In genomic region chr12:27434673-27435565, GRCh38 we compare ENCODE assay signal across 7 cellular contexts. TPM values are rescaled to one million over a fixed set of nuclear protein-coding genes. Genes with fewer than 3 reads are reported as not detected.
DNase-seq lines count a peak whose midpoint lies in the region; ATAC-seq and TF ChIP-seq lines count a peak whose summit lies in the region.

No MANE protein-coding gene starts in this region.

- H3K27me3 Mint-ChIP-seq in activated T-cell treated with anti-CD3 and anti-CD28 coated beads, Interleukin-2, amount 50 U/mL, for 72 hours (ENCODE audit: low read depth): peaks cover 13% of the 10 kb centered on the region

- H3K36me3 ChIP-seq in heart right ventricle: no peaks in the 10 kb centered on the region

- peaks cover 16% of the 10 kb centered on the region for H3K4me1 Mint-ChIP-seq in activated T-cell treated with anti-CD3 and anti-CD28 coated beads, Interleukin-2, amount 50 U/mL, for 72 hours (ENCODE audit: low read depth)
- peaks cover 17% of the 10 kb centered on the region for H3K4me1 Mint-ChIP-seq in stimulated activated effector memory CD8-positive, alpha-beta T cell treated with anti-CD3 and anti-CD28 coated beads, Interleukin-12 subunit alpha, Interleukin-12 subunit beta, amount 100 ng/mL, for 72 hours

- H3K27me3 ChIP-seq in heart right ventricle: no peaks in the 10 kb centered on the region

- no peak overlapping the region for H3K4me3 ChIP-seq in heart right ventricle

- peak; percentile 40 to 64 for ATAC-seq in activated T-cell treated with anti-CD3 and anti-CD28 coated beads, Interleukin-2, amount 50 U/mL, for 72 hours (replicated peaks in 1 of 2)
- ATAC-seq in heart right ventricle (peak in 6 of 8 donors; percentile 53 to 73 (median 62)), sciatic nerve (no peak), HG03159 (IDR thresholded peaks at IDR 0.05; ENCODE audit: unreplicated experiment) (no peak)
- ATAC-seq in stimulated activated effector memory CD8-positive, alpha-beta T cell treated with anti-CD3 and anti-CD28 coated beads, Interleukin-12 subunit alpha, Interleukin-12 subunit beta, amount 100 ng/mL, for 72 hours: peak; percentile 45

- H3K9me3 ChIP-seq in heart right ventricle: peaks cover 0 to 8% (median 0%) of the 10 kb centered on the region in 11 donors

- H3K27ac ChIP-seq in heart right ventricle: peak overlapping the region in 4 of 10 donors; percentile 18 to 32 (median 27)

- peak; percentile 93 for TF ChIP-seq RAD21 in Ishikawa (IDR thresholded peaks at IDR 0.05; ENCODE audit: low read depth)

- no peak overlapping the region for H3K27ac Mint-ChIP-seq in activated T-cell treated with anti-CD3 and anti-CD28 coated beads, Interleukin-2, amount 50 U/mL, for 72 hours
- no peak overlapping the region for H3K27ac Mint-ChIP-seq in stimulated activated effector memory CD8-positive, alpha-beta T cell treated with anti-CD3 and anti-CD28 coated beads, Interleukin-12 subunit alpha, Interleukin-12 subunit beta, amount 100 ng/mL, for 72 hours

- no peaks in the 10 kb centered on the region for H3K9me3 Mint-ChIP-seq in activated T-cell treated with anti-CD3 and anti-CD28 coated beads, Interleukin-2, amount 50 U/mL, for 72 hours
- no peaks in the 10 kb centered on the region for H3K9me3 Mint-ChIP-seq in stimulated activated effector memory CD8-positive, alpha-beta T cell treated with anti-CD3 and anti-CD28 coated beads, Interleukin-12 subunit alpha, Interleukin-12 subunit beta, amount 100 ng/mL, for 72 hours

- H3K4me1 ChIP-seq in heart right ventricle: peaks cover 0 to 21% (median 14%) of the 10 kb centered on the region in 9 donors

- TF ChIP-seq EP300 in Ishikawa (IDR thresholded peaks at IDR 0.05; ENCODE audit: borderline replicate concordance): no peak; the same call in 1 of the 2 replicates

- TF ChIP-seq CTCF in heart right ventricle (IDR thresholded peaks at IDR 0.05): peak; percentile 29 to 74 (median 63)

- DNase-seq in GDM1 (lab: John Stamatoyannopoulos, UW): peak; percentile 13
- peak in 1 of 2 donors; percentile 20 for DNase-seq in activated T-cell treated with anti-CD3 and anti-CD28 coated beads, Interleukin-2, amount 50 U/mL, for 72 hours
- DNase-seq in heart right ventricle: no peak
- no peak for DNase-seq in stimulated activated effector memory CD8-positive, alpha-beta T cell treated with anti-CD3 and anti-CD28 coated beads, Interleukin-12 subunit alpha, Interleukin-12 subunit beta, amount 100 ng/mL, for 72 hours (ENCODE audit: low spot score in 2 of 2)
- no peak for DNase-seq in sciatic nerve (ENCODE audit: low spot score)

- H3K4me3 Mint-ChIP-seq in activated T-cell treated with anti-CD3 and anti-CD28 coated beads, Interleukin-2, amount 50 U/mL, for 72 hours: no peak overlapping the region
- no peak overlapping the region for H3K4me3 Mint-ChIP-seq in stimulated activated effector memory CD8-positive, alpha-beta T cell treated with anti-CD3 and anti-CD28 coated beads, Interleukin-12 subunit alpha, Interleukin-12 subunit beta, amount 100 ng/mL, for 72 hours

- 39 to 41% methylated on average over 5 to 6 of the region's 6 CpGs for WGBS in heart right ventricle, 2 donors

- intact Hi-C loops in heart right ventricle (cut with DNase I) (loop anchor here in 8 of 10 donors (2.0 to 10.0 kb wide), 7 partner anchors 72 to 218 kb away; partner anchors contain the start of gene PPFIBP1 (in 4 of the 8)), sciatic nerve (cut with DNase I) (loop anchor here (10.0 kb wide), 1 partner anchor 220 kb away; no protein-coding TSS in a partner anchor)

- no peaks in the 10 kb centered on the region for H3K36me3 Mint-ChIP-seq in activated T-cell treated with anti-CD3 and anti-CD28 coated beads, Interleukin-2, amount 50 U/mL, for 72 hours (ENCODE audit: insufficient read depth in 2 of 2)
- H3K36me3 Mint-ChIP-seq in stimulated activated effector memory CD8-positive, alpha-beta T cell treated with anti-CD3 and anti-CD28 coated beads, Interleukin-12 subunit alpha, Interleukin-12 subunit beta, amount 100 ng/mL, for 72 hours: no peaks in the 10 kb centered on the region

TF ChIP-seq in Ishikawa, 13 proteins besides CTCF, POLR2A, EP300 and RAD21:
- TF ChIP-seq YY1 (IDR thresholded peaks at IDR 0.05; ENCODE audit: low read depth) (peak; percentile 37; the same call in 1 of the 2 replicates), TEAD4 (IDR thresholded peaks at IDR 0.05) (peak; percentile 7; the same call in 1 of the 2 replicates), USF1 (IDR thresholded peaks at IDR 0.05) (no peak)

RNA-seq across cellular contexts. Expression of gene SMCO2, which starts 11.6 kb away (rescaled TPM):
- total RNA-seq in activated T-cell treated with anti-CD3 and anti-CD28 coated beads, Interleukin-2, amount 50 U/mL, for 72 hours: under 1 TPM; 0.55 to 0.72 TPM
- total RNA-seq in heart right ventricle (1 to 10 TPM in 1 of 10 donors, under 1 TPM in 2, not detected in 7; 0.36 to 1.3 (median 0.59) TPM), sciatic nerve (0.40 TPM)
- polyA plus RNA-seq in heart right ventricle: under 1 TPM in 1 of 2 donors, not detected in 1; 0.04 TPM

Comparison
In these comparisons a context has a peak if more than half of its experiments do, and no peak if none do; other contexts are left out.
1. ATAC-seq: peak in activated T-cell treated with anti-CD3 and anti-CD28 coated beads, Interleukin-2, amount 50 U/mL, for 72 hours (2 of 2), heart right ventricle (6 of 8) and stimulated activated effector memory CD8-positive, alpha-beta T cell treated with anti-CD3 and anti-CD28 coated beads, Interleukin-12 subunit alpha, Interleukin-12 subunit beta, amount 100 ng/mL, for 72 hours (single experiment); none in sciatic nerve (single experiment) and HG03159 (single experiment).